ENCODE assay signal across 19 cellular contexts in genomic region chrX:100358766-100359165, GRCh38. TPM values are rescaled to one million over a fixed set of nuclear protein-coding genes. Genes with fewer than 3 reads are reported as not detected.
"Had no signal": no experiment of that assay in that cellular context is flagged by ENCODE, and none has a peak within 500 bp of the region (broad histone marks: within the 10 kb centered on the region; RNA-seq: fewer than 3 reads in every experiment).

No MANE protein-coding gene starts in this region.

- H3K4me1 ChIP-seq: foreskin keratinocyte, left ventricle myocardium inferior, lower lobe of right lung, neural progenitor cell had no signal

- H2AFZ ChIP-seq: neural progenitor cell had no signal

- H3K27me3 Mint-ChIP-seq: progenitor cell of endocrine pancreas had no signal

- H3K36me3 Mint-ChIP-seq: immature natural killer cell, memory B cell, mesothelial cell of epicardium, natural killer cell, neural progenitor cell had no signal

- H3K9me3 Mint-ChIP-seq: endodermal cell, immature natural killer cell, memory B cell, mesothelial cell of epicardium, natural killer cell, neural progenitor cell had no signal

- H3K9me3 ChIP-seq: left ventricle myocardium inferior, lower lobe of right lung, ovary had no signal

- DNase-seq: effector CD4-positive, alpha-beta T cell; endodermal cell; erythroblast; foreskin keratinocyte; immature natural killer cell; left ventricle myocardium inferior; lower lobe of right lung; natural killer cell; nucleus accumbens; ovary; right cardiac atrium; small intestine; stimulated activated CD4-positive, alpha-beta T cell treated with anti-CD3 and anti-CD28 coated beads, Interleukin-12 subunit alpha, Interleukin-12 subunit beta, amount 100 ng/mL, for 4 hours; stimulated activated naive CD4-positive, alpha-beta T cell; trophoblast cell had no signal

- H3K4me2 ChIP-seq: neural progenitor cell had no signal

- H3K27me3 ChIP-seq: foreskin keratinocyte, neural progenitor cell, ovary had no signal

- H3K27ac Mint-ChIP-seq: endodermal cell, immature natural killer cell, memory B cell, mesothelial cell of epicardium, natural killer cell, neural progenitor cell, progenitor cell of endocrine pancreas had no signal

- H3K9ac ChIP-seq: neural progenitor cell had no signal

- H3K27ac ChIP-seq: foreskin keratinocyte, left ventricle myocardium inferior, lower lobe of right lung, neural progenitor cell, ovary had no signal

- H3K4me3 Mint-ChIP-seq: endodermal cell, immature natural killer cell, memory B cell, mesothelial cell of epicardium, natural killer cell, neural progenitor cell had no signal

- H3K4me1 Mint-ChIP-seq: immature natural killer cell, memory B cell, mesothelial cell of epicardium, natural killer cell had no signal

RNA-seq across cellular contexts. Expression of gene PCDH19, which starts 51.3 kb away (rescaled TPM):
- total RNA-seq: natural killer cell had no signal
